In the genomic region with DNA sequence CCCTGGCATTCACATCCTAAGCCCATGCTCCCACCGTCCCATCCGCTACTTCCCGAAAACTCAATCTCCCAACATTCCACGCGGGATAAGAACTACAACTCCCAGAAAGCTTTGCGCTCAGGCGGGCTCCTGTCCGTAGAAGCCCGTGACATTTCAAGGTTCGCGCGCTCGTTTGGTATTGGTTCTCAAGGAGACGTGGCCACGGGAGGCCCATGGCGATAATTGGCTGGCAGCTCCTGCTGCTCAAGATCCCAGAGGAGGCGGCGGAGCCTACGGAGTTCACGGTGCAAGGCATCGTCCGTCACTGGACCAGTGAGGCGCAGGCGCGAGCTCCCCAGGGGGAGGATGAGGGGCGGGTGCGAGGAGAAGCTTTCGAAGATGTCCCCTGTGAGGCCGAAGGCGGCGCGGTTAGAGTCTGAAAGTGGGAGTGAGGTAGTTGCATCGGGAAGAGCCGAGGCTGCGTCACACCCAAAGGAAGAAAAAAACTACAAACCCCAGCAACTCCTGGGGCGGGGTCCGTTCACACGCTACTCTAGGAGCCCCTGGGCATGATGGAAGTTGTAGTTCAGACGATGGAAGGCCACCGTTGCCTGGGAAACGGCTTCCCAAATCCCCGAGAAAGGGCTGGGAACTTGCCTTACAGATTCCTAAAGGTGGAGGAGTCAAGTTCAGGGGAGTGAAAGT, we compare ENCODE assay signal across 1 cellular context.
TF ChIP-seq lines count a peak whose summit lies in the region.

No MANE protein-coding gene starts in this region.

TF ChIP-seq in HepG2, 621 proteins besides CTCF, POLR2A, EP300 and RAD21 (continued from another document and continues in another):
- TF ChIP-seq, protein P1, sequence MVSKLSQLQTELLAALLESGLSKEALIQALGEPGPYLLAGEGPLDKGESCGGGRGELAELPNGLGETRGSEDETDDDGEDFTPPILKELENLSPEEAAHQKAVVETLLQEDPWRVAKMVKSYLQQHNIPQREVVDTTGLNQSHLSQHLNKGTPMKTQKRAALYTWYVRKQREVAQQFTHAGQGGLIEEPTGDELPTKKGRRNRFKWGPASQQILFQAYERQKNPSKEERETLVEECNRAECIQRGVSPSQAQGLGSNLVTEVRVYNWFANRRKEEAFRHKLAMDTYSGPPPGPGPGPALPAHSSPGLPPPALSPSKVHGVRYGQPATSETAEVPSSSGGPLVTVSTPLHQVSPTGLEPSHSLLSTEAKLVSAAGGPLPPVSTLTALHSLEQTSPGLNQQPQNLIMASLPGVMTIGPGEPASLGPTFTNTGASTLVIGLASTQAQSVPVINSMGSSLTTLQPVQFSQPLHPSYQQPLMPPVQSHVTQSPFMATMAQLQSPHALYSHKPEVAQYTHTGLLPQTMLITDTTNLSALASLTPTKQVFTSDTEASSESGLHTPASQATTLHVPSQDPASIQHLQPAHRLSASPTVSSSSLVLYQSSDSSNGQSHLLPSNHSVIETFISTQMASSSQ (IDR thresholded peaks at IDR 0.05; ENCODE audit: low read depth), result no peak
- TF ChIP-seq, protein P1 (CRISPR knock-in tag; IDR thresholded peaks at IDR 0.05; ENCODE audit: borderline replicate concordance), result 0 out of 2 replicates have a peak, but pooled peaks have one; percentile 32
- no peak for TF ChIP-seq ZNF672 (CRISPR knock-in tag; IDR thresholded peaks at IDR 0.05)
- TF ChIP-seq, protein P2, sequence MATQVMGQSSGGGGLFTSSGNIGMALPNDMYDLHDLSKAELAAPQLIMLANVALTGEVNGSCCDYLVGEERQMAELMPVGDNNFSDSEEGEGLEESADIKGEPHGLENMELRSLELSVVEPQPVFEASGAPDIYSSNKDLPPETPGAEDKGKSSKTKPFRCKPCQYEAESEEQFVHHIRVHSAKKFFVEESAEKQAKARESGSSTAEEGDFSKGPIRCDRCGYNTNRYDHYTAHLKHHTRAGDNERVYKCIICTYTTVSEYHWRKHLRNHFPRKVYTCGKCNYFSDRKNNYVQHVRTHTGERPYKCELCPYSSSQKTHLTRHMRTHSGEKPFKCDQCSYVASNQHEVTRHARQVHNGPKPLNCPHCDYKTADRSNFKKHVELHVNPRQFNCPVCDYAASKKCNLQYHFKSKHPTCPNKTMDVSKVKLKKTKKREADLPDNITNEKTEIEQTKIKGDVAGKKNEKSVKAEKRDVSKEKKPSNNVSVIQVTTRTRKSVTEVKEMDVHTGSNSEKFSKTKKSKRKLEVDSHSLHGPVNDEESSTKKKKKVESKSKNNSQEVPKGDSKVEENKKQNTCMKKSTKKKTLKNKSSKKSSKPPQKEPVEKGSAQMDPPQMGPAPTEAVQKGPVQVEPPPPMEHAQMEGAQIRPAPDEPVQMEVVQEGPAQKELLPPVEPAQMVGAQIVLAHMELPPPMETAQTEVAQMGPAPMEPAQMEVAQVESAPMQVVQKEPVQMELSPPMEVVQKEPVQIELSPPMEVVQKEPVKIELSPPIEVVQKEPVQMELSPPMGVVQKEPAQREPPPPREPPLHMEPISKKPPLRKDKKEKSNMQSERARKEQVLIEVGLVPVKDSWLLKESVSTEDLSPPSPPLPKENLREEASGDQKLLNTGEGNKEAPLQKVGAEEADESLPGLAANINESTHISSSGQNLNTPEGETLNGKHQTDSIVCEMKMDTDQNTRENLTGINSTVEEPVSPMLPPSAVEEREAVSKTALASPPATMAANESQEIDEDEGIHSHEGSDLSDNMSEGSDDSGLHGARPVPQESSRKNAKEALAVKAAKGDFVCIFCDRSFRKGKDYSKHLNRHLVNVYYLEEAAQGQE (IDR thresholded peaks at IDR 0.05; ENCODE audit: borderline replicate concordance in 1 of 2, low read depth in 1 of 2, low read length in 2 of 2), result no peak
- TF ChIP-seq SIX1 (CRISPR knock-in tag; IDR thresholded peaks at IDR 0.05; ENCODE audit: borderline replicate concordance), result no peak
- no peak for TF ChIP-seq MTA1 (CRISPR knock-in tag; IDR thresholded peaks at IDR 0.05; ENCODE audit: borderline replicate concordance)
- TF ChIP-seq, protein P3, sequence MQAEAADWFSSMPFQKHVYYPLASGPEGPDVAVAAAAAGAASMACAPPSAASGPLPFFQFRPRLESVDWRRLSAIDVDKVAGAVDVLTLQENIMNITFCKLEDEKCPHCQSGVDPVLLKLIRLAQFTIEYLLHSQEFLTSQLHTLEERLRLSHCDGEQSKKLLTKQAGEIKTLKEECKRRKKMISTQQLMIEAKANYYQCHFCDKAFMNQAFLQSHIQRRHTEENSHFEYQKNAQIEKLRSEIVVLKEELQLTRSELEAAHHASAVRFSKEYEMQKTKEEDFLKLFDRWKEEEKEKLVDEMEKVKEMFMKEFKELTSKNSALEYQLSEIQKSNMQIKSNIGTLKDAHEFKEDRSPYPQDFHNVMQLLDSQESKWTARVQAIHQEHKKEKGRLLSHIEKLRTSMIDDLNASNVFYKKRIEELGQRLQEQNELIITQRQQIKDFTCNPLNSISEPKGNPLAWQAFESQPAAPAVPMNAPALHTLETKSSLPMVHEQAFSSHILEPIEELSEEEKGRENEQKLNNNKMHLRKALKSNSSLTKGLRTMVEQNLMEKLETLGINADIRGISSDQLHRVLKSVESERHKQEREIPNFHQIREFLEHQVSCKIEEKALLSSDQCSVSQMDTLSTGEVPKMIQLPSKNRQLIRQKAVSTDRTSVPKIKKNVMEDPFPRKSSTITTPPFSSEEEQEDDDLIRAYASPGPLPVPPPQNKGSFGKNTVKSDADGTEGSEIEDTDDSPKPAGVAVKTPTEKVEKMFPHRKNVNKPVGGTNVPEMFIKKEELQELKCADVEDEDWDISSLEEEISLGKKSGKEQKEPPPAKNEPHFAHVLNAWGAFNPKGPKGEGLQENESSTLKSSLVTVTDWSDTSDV (CRISPR knock-in tag; IDR thresholded peaks at IDR 0.05), result no peak
- TF ChIP-seq TBX2 (CRISPR knock-in tag; IDR thresholded peaks at IDR 0.05; ENCODE audit: borderline replicate concordance), result no peak
- peak; percentile 76 for TF ChIP-seq HDAC1 (CRISPR knock-in tag; IDR thresholded peaks at IDR 0.05)
- TF ChIP-seq ATM (IDR thresholded peaks at IDR 0.05; ENCODE audit: borderline replicate concordance), result no peak
- TF ChIP-seq, protein P4, sequence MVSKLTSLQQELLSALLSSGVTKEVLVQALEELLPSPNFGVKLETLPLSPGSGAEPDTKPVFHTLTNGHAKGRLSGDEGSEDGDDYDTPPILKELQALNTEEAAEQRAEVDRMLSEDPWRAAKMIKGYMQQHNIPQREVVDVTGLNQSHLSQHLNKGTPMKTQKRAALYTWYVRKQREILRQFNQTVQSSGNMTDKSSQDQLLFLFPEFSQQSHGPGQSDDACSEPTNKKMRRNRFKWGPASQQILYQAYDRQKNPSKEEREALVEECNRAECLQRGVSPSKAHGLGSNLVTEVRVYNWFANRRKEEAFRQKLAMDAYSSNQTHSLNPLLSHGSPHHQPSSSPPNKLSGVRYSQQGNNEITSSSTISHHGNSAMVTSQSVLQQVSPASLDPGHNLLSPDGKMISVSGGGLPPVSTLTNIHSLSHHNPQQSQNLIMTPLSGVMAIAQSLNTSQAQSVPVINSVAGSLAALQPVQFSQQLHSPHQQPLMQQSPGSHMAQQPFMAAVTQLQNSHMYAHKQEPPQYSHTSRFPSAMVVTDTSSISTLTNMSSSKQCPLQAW (CRISPR knock-in tag; IDR thresholded peaks at IDR 0.05), result peak; percentile 72
- no peak; the same call in 1 of the 2 replicates for TF ChIP-seq ZNF670 (CRISPR knock-in tag; IDR thresholded peaks at IDR 0.05; ENCODE audit: borderline replicate concordance)
- TF ChIP-seq, protein P5, sequence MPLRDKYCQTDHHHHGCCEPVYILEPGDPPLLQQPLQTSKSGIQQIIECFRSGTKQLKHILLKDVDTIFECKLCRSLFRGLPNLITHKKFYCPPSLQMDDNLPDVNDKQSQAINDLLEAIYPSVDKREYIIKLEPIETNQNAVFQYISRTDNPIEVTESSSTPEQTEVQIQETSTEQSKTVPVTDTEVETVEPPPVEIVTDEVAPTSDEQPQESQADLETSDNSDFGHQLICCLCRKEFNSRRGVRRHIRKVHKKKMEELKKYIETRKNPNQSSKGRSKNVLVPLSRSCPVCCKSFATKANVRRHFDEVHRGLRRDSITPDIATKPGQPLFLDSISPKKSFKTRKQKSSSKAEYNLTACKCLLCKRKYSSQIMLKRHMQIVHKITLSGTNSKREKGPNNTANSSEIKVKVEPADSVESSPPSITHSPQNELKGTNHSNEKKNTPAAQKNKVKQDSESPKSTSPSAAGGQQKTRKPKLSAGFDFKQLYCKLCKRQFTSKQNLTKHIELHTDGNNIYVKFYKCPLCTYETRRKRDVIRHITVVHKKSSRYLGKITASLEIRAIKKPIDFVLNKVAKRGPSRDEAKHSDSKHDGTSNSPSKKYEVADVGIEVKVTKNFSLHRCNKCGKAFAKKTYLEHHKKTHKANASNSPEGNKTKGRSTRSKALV (CRISPR knock-in tag; IDR thresholded peaks at IDR 0.05), result no peak
- TF ChIP-seq, protein P6, sequence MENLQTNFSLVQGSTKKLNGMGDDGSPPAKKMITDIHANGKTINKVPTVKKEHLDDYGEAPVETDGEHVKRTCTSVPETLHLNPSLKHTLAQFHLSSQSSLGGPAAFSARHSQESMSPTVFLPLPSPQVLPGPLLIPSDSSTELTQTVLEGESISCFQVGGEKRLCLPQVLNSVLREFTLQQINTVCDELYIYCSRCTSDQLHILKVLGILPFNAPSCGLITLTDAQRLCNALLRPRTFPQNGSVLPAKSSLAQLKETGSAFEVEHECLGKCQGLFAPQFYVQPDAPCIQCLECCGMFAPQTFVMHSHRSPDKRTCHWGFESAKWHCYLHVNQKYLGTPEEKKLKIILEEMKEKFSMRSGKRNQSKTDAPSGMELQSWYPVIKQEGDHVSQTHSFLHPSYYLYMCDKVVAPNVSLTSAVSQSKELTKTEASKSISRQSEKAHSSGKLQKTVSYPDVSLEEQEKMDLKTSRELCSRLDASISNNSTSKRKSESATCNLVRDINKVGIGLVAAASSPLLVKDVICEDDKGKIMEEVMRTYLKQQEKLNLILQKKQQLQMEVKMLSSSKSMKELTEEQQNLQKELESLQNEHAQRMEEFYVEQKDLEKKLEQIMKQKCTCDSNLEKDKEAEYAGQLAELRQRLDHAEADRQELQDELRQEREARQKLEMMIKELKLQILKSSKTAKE (CRISPR knock-in tag; IDR thresholded peaks at IDR 0.05; ENCODE audit: borderline replicate concordance), result no peak
- peak; percentile 38; the same call in 1 of the 2 replicates for TF ChIP-seq ZBTB7B (CRISPR knock-in tag; IDR thresholded peaks at IDR 0.05)
- TF ChIP-seq, protein P7, sequence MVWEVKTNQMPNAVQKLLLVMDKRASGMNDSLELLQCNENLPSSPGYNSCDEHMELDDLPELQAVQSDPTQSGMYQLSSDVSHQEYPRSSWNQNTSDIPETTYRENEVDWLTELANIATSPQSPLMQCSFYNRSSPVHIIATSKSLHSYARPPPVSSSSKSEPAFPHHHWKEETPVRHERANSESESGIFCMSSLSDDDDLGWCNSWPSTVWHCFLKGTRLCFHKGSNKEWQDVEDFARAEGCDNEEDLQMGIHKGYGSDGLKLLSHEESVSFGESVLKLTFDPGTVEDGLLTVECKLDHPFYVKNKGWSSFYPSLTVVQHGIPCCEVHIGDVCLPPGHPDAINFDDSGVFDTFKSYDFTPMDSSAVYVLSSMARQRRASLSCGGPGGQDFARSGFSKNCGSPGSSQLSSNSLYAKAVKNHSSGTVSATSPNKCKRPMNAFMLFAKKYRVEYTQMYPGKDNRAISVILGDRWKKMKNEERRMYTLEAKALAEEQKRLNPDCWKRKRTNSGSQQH (CRISPR knock-in tag; IDR thresholded peaks at IDR 0.05; ENCODE audit: low read depth), result no peak
- TF ChIP-seq, protein P8, sequence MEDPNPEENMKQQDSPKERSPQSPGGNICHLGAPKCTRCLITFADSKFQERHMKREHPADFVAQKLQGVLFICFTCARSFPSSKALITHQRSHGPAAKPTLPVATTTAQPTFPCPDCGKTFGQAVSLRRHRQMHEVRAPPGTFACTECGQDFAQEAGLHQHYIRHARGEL (CRISPR knock-in tag; IDR thresholded peaks at IDR 0.05), result no peak
- no peak for TF ChIP-seq ZFP90 (CRISPR knock-in tag; IDR thresholded peaks at IDR 0.05; ENCODE audit: borderline replicate concordance)
- TF ChIP-seq DPF2 (CRISPR knock-in tag; IDR thresholded peaks at IDR 0.05; ENCODE audit: borderline replicate concordance, low read depth), result no peak
- no peak for TF ChIP-seq HOXA7 (CRISPR knock-in tag; IDR thresholded peaks at IDR 0.05)
- no peak for TF ChIP-seq ZSCAN12 (CRISPR knock-in tag; IDR thresholded peaks at IDR 0.05)
- TF ChIP-seq NAIF1 (CRISPR knock-in tag; IDR thresholded peaks at IDR 0.05; ENCODE audit: borderline replicate concordance), result peak; percentile 98
- TF ChIP-seq SOX6 (IDR thresholded peaks at IDR 0.05), result no peak
- TF ChIP-seq SOX6 (CRISPR knock-in tag; IDR thresholded peaks at IDR 0.05), result peak; percentile 57
- TF ChIP-seq SAP130 (CRISPR knock-in tag; IDR thresholded peaks at IDR 0.05; ENCODE audit: low read depth), result peak; percentile 92
- peak; percentile 43; the same call in 1 of the 2 replicates for TF ChIP-seq ZNF788 (CRISPR knock-in tag; IDR thresholded peaks at IDR 0.05; ENCODE audit: borderline replicate concordance)
- TF ChIP-seq ZNF207 (IDR thresholded peaks at IDR 0.05; ENCODE audit: borderline replicate concordance), result no peak
- no peak for TF ChIP-seq WIZ (CRISPR knock-in tag; IDR thresholded peaks at IDR 0.05)
- no peak; the same call in 1 of the 2 replicates for TF ChIP-seq KDM5A (IDR thresholded peaks at IDR 0.05; ENCODE audit: borderline replicate concordance, low read length)
- no peak for TF ChIP-seq ZNF678 (CRISPR knock-in tag; IDR thresholded peaks at IDR 0.05)
- no peak for TF ChIP-seq SNAPC2 (CRISPR knock-in tag; IDR thresholded peaks at IDR 0.05)
- TF ChIP-seq, protein P9, sequence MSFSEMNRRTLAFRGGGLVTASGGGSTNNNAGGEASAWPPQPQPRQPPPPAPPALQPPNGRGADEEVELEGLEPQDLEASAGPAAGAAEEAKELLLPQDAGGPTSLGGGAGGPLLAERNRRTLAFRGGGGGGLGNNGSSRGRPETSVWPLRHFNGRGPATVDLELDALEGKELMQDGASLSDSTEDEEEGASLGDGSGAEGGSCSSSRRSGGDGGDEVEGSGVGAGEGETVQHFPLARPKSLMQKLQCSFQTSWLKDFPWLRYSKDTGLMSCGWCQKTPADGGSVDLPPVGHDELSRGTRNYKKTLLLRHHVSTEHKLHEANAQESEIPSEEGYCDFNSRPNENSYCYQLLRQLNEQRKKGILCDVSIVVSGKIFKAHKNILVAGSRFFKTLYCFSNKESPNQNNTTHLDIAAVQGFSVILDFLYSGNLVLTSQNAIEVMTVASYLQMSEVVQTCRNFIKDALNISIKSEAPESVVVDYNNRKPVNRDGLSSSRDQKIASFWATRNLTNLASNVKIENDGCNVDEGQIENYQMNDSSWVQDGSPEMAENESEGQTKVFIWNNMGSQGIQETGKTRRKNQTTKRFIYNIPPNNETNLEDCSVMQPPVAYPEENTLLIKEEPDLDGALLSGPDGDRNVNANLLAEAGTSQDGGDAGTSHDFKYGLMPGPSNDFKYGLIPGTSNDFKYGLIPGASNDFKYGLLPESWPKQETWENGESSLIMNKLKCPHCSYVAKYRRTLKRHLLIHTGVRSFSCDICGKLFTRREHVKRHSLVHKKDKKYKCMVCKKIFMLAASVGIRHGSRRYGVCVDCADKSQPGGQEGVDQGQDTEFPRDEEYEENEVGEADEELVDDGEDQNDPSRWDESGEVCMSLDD (CRISPR knock-in tag; IDR thresholded peaks at IDR 0.05; ENCODE audit: borderline replicate concordance), result no peak
- no peak for TF ChIP-seq ZNF180 (CRISPR knock-in tag; IDR thresholded peaks at IDR 0.05; ENCODE audit: borderline replicate concordance, low read depth)
